10 cellular contexts compared by ENCODE assay signal in genomic region chr10:93503075-93503474, GRCh38. TPM values are rescaled to one million over a fixed set of nuclear protein-coding genes. Genes with fewer than 3 reads are reported as not detected.
A peak's percentile ranks its signal among the peaks of the same experiment; 100 is the strongest.
DNase-seq lines count a peak whose midpoint lies in the region; ATAC-seq and TF ChIP-seq lines count a peak whose summit lies in the region.
"Had no signal": no experiment of that assay in that cellular context is flagged by ENCODE, and none has a peak within 500 bp of the region (broad histone marks: within the 10 kb centered on the region; RNA-seq: fewer than 3 reads in every experiment).

No MANE protein-coding gene starts in this region.

- H3K4me3 ChIP-seq in fibroblast of lung (replicated peaks in 1 of 4; ENCODE audit: control extremely low read depth in 1 of 4, insufficient read depth in 1 of 4, low read depth in 3 of 4, low read length in 4 of 4): peak overlapping the region in 1 of 4 experiments; percentile 15
- H3K4me3 ChIP-seq in prostate gland: no peak overlapping the region
- H3K4me3 ChIP-seq: SJSA1 had no signal

- no peak for TF ChIP-seq POLR2A in prostate gland (IDR thresholded peaks at IDR 0.05)

- H3K9ac ChIP-seq in fibroblast of lung (ENCODE audit: insufficient read depth, low read length): no peak overlapping the region

- no peaks in the 10 kb centered on the region for H4K20me1 ChIP-seq in fibroblast of lung (ENCODE audit: control insufficient read depth, extremely low read depth, insufficient read depth, low read length)

- H3K27me3 ChIP-seq in fibroblast of lung (ENCODE audit: control insufficient read depth, insufficient read depth, low read length): no peaks in the 10 kb centered on the region
- no peaks in the 10 kb centered on the region for H3K27me3 ChIP-seq in prostate gland (replicated peaks; ENCODE audit: insufficient read depth)
- H3K27me3 ChIP-seq: SJSA1 had no signal

- peak overlapping the region; percentile 13 for H3K4me2 ChIP-seq in fibroblast of lung (ENCODE audit: extremely low read depth, insufficient read depth, low read length)

- H3K9me3 ChIP-seq in fibroblast of lung (ENCODE audit: control insufficient read depth, insufficient read depth, low read depth, low read length): no peaks in the 10 kb centered on the region
- H3K9me3 ChIP-seq in prostate gland: no peaks in the 10 kb centered on the region
- H3K9me3 ChIP-seq: SJSA1 had no signal

- intact Hi-C loops in prostate gland (cut with DNase I): no loop called here

- 64% methylated on average over 6 of the region's 6 CpGs for WGBS in prostate gland

- H3K27ac ChIP-seq in fibroblast of lung (ENCODE audit: insufficient read depth, low read length) (no peak overlapping the region), prostate gland (no peak overlapping the region)
- H3K27ac ChIP-seq: SJSA1 had no signal

- H2AFZ ChIP-seq in fibroblast of lung (ENCODE audit: low read length): peak overlapping the region; percentile 80

- ATAC-seq in GM18511 (IDR thresholded peaks at IDR 0.05; ENCODE audit: unreplicated experiment): peak; percentile 62
- ATAC-seq in GM21367 (IDR thresholded peaks at IDR 0.05; ENCODE audit: unreplicated experiment): peak; percentile 80
- peak; percentile 70 for ATAC-seq in HG03159 (IDR thresholded peaks at IDR 0.05; ENCODE audit: unreplicated experiment)

- no peaks in the 10 kb centered on the region for H3K36me3 ChIP-seq in fibroblast of lung (ENCODE audit: control insufficient read depth, insufficient read depth, low read length)
- no peaks in the 10 kb centered on the region for H3K36me3 ChIP-seq in prostate gland

- H3K4me1 ChIP-seq in fibroblast of lung (ENCODE audit: control insufficient read depth, extremely low read depth, insufficient read depth, low read length) (peaks cover under 1% of the 10 kb centered on the region), prostate gland (replicated peaks) (no peaks in the 10 kb centered on the region)

- DNase-seq in fibroblast of lung (ENCODE audit: low read depth in 2 of 2) (no peak), RPMI8226 (no peak), prostate gland (ENCODE audit: low spot score) (no peak)
- DNase-seq in activated naive CD4-positive, alpha-beta T cell (lab: John Stamatoyannopoulos, UW): no peak
- DNase-seq: activated CD8-positive, alpha-beta memory T cell treated with anti-CD3 and anti-CD28 coated beads, Interleukin-2, amount 50 U/mL, for 48 hours; NCI-H2081 had no signal

- no peak for TF ChIP-seq CTCF in fibroblast of lung (conservative IDR thresholded peaks at IDR 0.05 in 1 of 2, IDR thresholded peaks at IDR 0.05 in 1 of 2; ENCODE audit: low read depth in 1 of 2, low read length in 2 of 2)
- TF ChIP-seq CTCF in prostate gland (IDR thresholded peaks at IDR 0.05): no peak

- H3K79me2 ChIP-seq in fibroblast of lung (ENCODE audit: control insufficient read depth, insufficient read depth, low read length): peaks cover 26% of the 10 kb centered on the region

RNA-seq across cellular contexts. Expression of gene CEP55, which starts 6.7 kb away (rescaled TPM):
- 2.1 and 19.0 TPM in 2 replicates for total RNA-seq in fibroblast of lung
- 16.1 and 51.6 TPM in 2 replicates for polyA plus RNA-seq in fibroblast of lung
- polyA plus RNA-seq in fibroblast of lung (2012): 10.1 and 35.8 TPM in 2 replicates
- 2.0 and 2.1 TPM in 2 replicates for polyA minus RNA-seq in fibroblast of lung (ENCODE audit: low replicate concordance)
- total RNA-seq in prostate gland: 1 to 10 TPM in 1 of 2 donors, under 1 TPM in 1; 0.14 to 4.7 TPM

RNA-seq across cellular contexts. Expression of gene MYOF, which starts 20.9 kb away (rescaled TPM):
- total RNA-seq in fibroblast of lung (161 and 298 TPM in 2 replicates), prostate gland (10 to 100 TPM; 84.4 to 85.0 TPM)
- polyA plus RNA-seq in fibroblast of lung: 215 and 314 TPM in 2 replicates
- 184 and 340 TPM in 2 replicates for polyA plus RNA-seq in fibroblast of lung (2012)
- polyA minus RNA-seq in fibroblast of lung (ENCODE audit: low replicate concordance): 121 and 188 TPM in 2 replicates
